17 cellular contexts compared by ENCODE assay signal in genomic region chr16:76931186-76931585, GRCh38.
DNase-seq lines count a peak whose midpoint lies in the region; ATAC-seq and TF ChIP-seq lines count a peak whose summit lies in the region.
"Had no signal": no experiment of that assay in that cellular context is flagged by ENCODE, and none has a peak within 500 bp of the region (broad histone marks: within the 10 kb centered on the region; RNA-seq: fewer than 3 reads in every experiment).

No MANE protein-coding gene starts in this region.

- H3K4me3 ChIP-seq in adipocyte (ENCODE audit: low read length) (no peak overlapping the region), fibroblast of lung (replicated peaks in 1 of 4; ENCODE audit: control extremely low read depth in 1 of 4, insufficient read depth in 1 of 4, low read depth in 3 of 4, low read length in 4 of 4) (no peak overlapping the region), PC-3 (ENCODE audit: low read length) (no peak overlapping the region)

- H3K27me3 Mint-ChIP-seq in activated naive CD4-positive, alpha-beta T cell treated with anti-CD3 and anti-CD28 coated beads for 36 hours (ENCODE audit: low read depth), result no peaks in the 10 kb centered on the region
- H3K27me3 Mint-ChIP-seq: CD8-positive, alpha-beta memory T cell had no signal

- peaks cover 3% of the 10 kb centered on the region for H3K9me3 Mint-ChIP-seq in activated naive CD4-positive, alpha-beta T cell treated with anti-CD3 and anti-CD28 coated beads for 36 hours

- no peaks in the 10 kb centered on the region for H3K36me3 ChIP-seq in adipocyte (ENCODE audit: control insufficient read depth, insufficient read depth, low read length, severe bottlenecking)
- no peaks in the 10 kb centered on the region for H3K36me3 ChIP-seq in fibroblast of lung (ENCODE audit: control insufficient read depth, insufficient read depth, low read length)
- no peaks in the 10 kb centered on the region for H3K36me3 ChIP-seq in PC-3 (ENCODE audit: low read depth, low read length)

- intact Hi-C loops in activated naive CD4-positive, alpha-beta T cell treated with anti-CD3 and anti-CD28 coated beads for 36 hours (cut with micrococcal nuclease), result loop anchor here (5.0 kb wide), 2 partner anchors 124 to 376 kb away; no protein-coding TSS in a partner anchor
- intact Hi-C loops in PC-3 (cut with micrococcal nuclease), result no loop called here

- BruUV-seq in PC-3 (replicated peaks; lab: Mats Ljungman, UMichigan), result no TSS peak

- TF ChIP-seq CTCF in fibroblast of lung (conservative IDR thresholded peaks at IDR 0.05 in 1 of 2, IDR thresholded peaks at IDR 0.05 in 1 of 2; ENCODE audit: low read depth in 1 of 2, low read length in 2 of 2) (no peak), PC-3 (conservative IDR thresholded peaks at IDR 0.05; ENCODE audit: low read depth, low read length) (no peak)

- H3F3A ChIP-seq in PC-3 (ENCODE audit: low read length, unreplicated experiment), result no peaks in the 10 kb centered on the region

- H3K9ac ChIP-seq in adipocyte (ENCODE audit: low read length), result no peak overlapping the region
- H3K9ac ChIP-seq in fibroblast of lung (ENCODE audit: insufficient read depth, low read length), result no peak overlapping the region
- H3K9ac ChIP-seq in PC-3 (ENCODE audit: low read length), result no peak overlapping the region

- no peak overlapping the region for H3K4me3 Mint-ChIP-seq in activated naive CD4-positive, alpha-beta T cell treated with anti-CD3 and anti-CD28 coated beads for 36 hours
- H3K4me3 Mint-ChIP-seq: CD8-positive, alpha-beta memory T cell had no signal

- DNase-seq in HS-5 (ENCODE audit: low read depth) (peak; percentile 49), adipocyte (ENCODE audit: low read depth) (peak; percentile 74), fibroblast of lung (ENCODE audit: low read depth in 2 of 2) (peak; percentile 27 to 54), renal cortical epithelial cell (ENCODE audit: low read depth) (peak; percentile 82), PC-3 (no peak)
- DNase-seq in activated naive CD4-positive, alpha-beta T cell treated with anti-CD3 and anti-CD28 coated beads for 36 hours, result no peak
- DNase-seq: C1 segment of cervical spinal cord; CD8-positive, alpha-beta memory T cell; KG1; MV-4-11; NCI-H187; NCI-H2227 treated with DMSO at 0.1 percent for 48 hours; NCI-H524 treated with DMSO at 0.1 percent for 48 hours; SIG-M5 had no signal

- no peak overlapping the region for H3K4me2 ChIP-seq in fibroblast of lung (ENCODE audit: extremely low read depth, insufficient read depth, low read length)
- no peak overlapping the region for H3K4me2 ChIP-seq in PC-3 (ENCODE audit: low read length)

- POLR2A ChIA-PET in PC-3 (lab: Charles Lee; ENCODE audit: unreplicated experiment), result no interaction called here

- no peaks in the 10 kb centered on the region for H3K36me3 Mint-ChIP-seq in activated naive CD4-positive, alpha-beta T cell treated with anti-CD3 and anti-CD28 coated beads for 36 hours (ENCODE audit: low read depth)
- H3K36me3 Mint-ChIP-seq: CD8-positive, alpha-beta memory T cell had no signal

- no peaks in the 10 kb centered on the region for H3K79me2 ChIP-seq in fibroblast of lung (ENCODE audit: control insufficient read depth, insufficient read depth, low read length)
- no peaks in the 10 kb centered on the region for H3K79me2 ChIP-seq in PC-3 (ENCODE audit: low read length)

- no peaks in the 10 kb centered on the region for H3K9me2 ChIP-seq in PC-3 (replicated peaks; ENCODE audit: low read length)

- H3K27ac Mint-ChIP-seq in activated naive CD4-positive, alpha-beta T cell treated with anti-CD3 and anti-CD28 coated beads for 36 hours, result no peak overlapping the region
- H3K27ac Mint-ChIP-seq: CD8-positive, alpha-beta memory T cell had no signal

- H3K27ac ChIP-seq in fibroblast of lung (ENCODE audit: insufficient read depth, low read length) (no peak overlapping the region), PC-3 (ENCODE audit: low read length) (no peak overlapping the region)
- H3K27ac ChIP-seq: RWPE1 had no signal

- peaks cover 3% of the 10 kb centered on the region for H3K9me3 ChIP-seq in adipocyte (ENCODE audit: control insufficient read depth, low read length)
- no peaks in the 10 kb centered on the region for H3K9me3 ChIP-seq in fibroblast of lung (ENCODE audit: control insufficient read depth, insufficient read depth, low read depth, low read length)
- no peaks in the 10 kb centered on the region for H3K9me3 ChIP-seq in PC-3 (ENCODE audit: low read length)

- H3K27me3 ChIP-seq in adipocyte (replicated peaks; ENCODE audit: control insufficient read depth, insufficient read depth, low read length), result no peaks in the 10 kb centered on the region
- no peaks in the 10 kb centered on the region for H3K27me3 ChIP-seq in fibroblast of lung (ENCODE audit: control insufficient read depth, insufficient read depth, low read length)
- H3K27me3 ChIP-seq in PC-3 (ENCODE audit: low read length), result peaks cover 50% of the 10 kb centered on the region

- CTCF ChIA-PET in activated naive CD4-positive, alpha-beta T cell treated with anti-CD3 and anti-CD28 coated beads for 36 hours (lab: Charles Lee), result no interaction called here
- CTCF ChIA-PET in PC-3 (lab: Charles Lee), result no interaction called here

- H2AFZ ChIP-seq in fibroblast of lung (ENCODE audit: low read length) (no peak overlapping the region), PC-3 (ENCODE audit: low read length) (no peak overlapping the region)

- H4K20me1 ChIP-seq in fibroblast of lung (ENCODE audit: control insufficient read depth, extremely low read depth, insufficient read depth, low read length) (no peaks in the 10 kb centered on the region), PC-3 (ENCODE audit: low read length) (no peaks in the 10 kb centered on the region)

- ATAC-seq in GM19452 (IDR thresholded peaks at IDR 0.05; ENCODE audit: unreplicated experiment) (no peak), PC-3 (no peak)
- ATAC-seq: HepG2 had no signal

- peaks cover 4% of the 10 kb centered on the region for H3K4me1 Mint-ChIP-seq in activated naive CD4-positive, alpha-beta T cell treated with anti-CD3 and anti-CD28 coated beads for 36 hours (ENCODE audit: low read depth)
- H3K4me1 Mint-ChIP-seq: CD8-positive, alpha-beta memory T cell had no signal

- H3K4me1 ChIP-seq in adipocyte (ENCODE audit: control insufficient read depth, insufficient read depth, low read length), result peaks cover 12% of the 10 kb centered on the region
- no peaks in the 10 kb centered on the region for H3K4me1 ChIP-seq in fibroblast of lung (ENCODE audit: control insufficient read depth, extremely low read depth, insufficient read depth, low read length)
- H3K4me1 ChIP-seq in PC-3 (ENCODE audit: insufficient read depth, low read length), result no peaks in the 10 kb centered on the region

Comparison
In these comparisons a context has a peak if more than half of its experiments do, and no peak if none do; other contexts are left out.
1. DNase-seq: peak in HS-5 (single experiment), adipocyte (single experiment), fibroblast of lung (2 of 2) and renal cortical epithelial cell (single experiment); none in activated naive CD4-positive, alpha-beta T cell treated with anti-CD3 and anti-CD28 coated beads for 36 hours (single experiment) and PC-3 (single experiment).